Comparison of ENCODE assay signal across 31 cellular contexts in genomic region chr17:42647778-42648177, GRCh38. TPM values are rescaled to one million over a fixed set of nuclear protein-coding genes. Genes with fewer than 3 reads are reported as not detected.
A peak's percentile ranks its signal among the peaks of the same experiment; 100 is the strongest.
DNase-seq lines count a peak whose midpoint lies in the region; ATAC-seq, FAIRE-seq and TF ChIP-seq lines count a peak whose summit lies in the region.
"Had no signal": no experiment of that assay in that cellular context is flagged by ENCODE, and none has a peak within 500 bp of the region (broad histone marks: within the 10 kb centered on the region; RNA-seq: fewer than 3 reads in every experiment).

No MANE protein-coding gene starts in this region.

- no peak for TF ChIP-seq RAD21 in K562 (CRISPR knock-in tag; conservative IDR thresholded peaks at IDR 0.05 in 1 of 2, IDR thresholded peaks at IDR 0.05 in 1 of 2)

- BruUV-seq in K562 (replicated peaks; lab: Mats Ljungman, UMichigan): no TSS peak

- H3K36me3 Mint-ChIP-seq in activated CD4-positive, alpha-beta T cell treated with anti-CD3 and anti-CD28 coated beads for 36 hours (ENCODE audit: low read depth): no peaks in the 10 kb centered on the region
- H3K36me3 Mint-ChIP-seq: activated naive CD8-positive, alpha-beta T cell treated with anti-CD3 and anti-CD28 coated beads for 36 hours had no signal

- no peak for TF ChIP-seq CTCF in K562 (IDR thresholded peaks at IDR 0.05 in 2 of 3, conservative IDR thresholded peaks at IDR 0.05 in 1 of 3; ENCODE audit: insufficient read depth in 2 of 3, low read depth in 1 of 3, low read length in 3 of 3)
- TF ChIP-seq CTCF in osteoblast (IDR thresholded peaks at IDR 0.05; ENCODE audit: extremely low read depth, low read depth, low read length): no peak

- no peaks in the 10 kb centered on the region for H3K9me3 Mint-ChIP-seq in activated CD4-positive, alpha-beta T cell treated with anti-CD3 and anti-CD28 coated beads for 36 hours (ENCODE audit: low read depth)
- H3K9me3 Mint-ChIP-seq: activated naive CD8-positive, alpha-beta T cell treated with anti-CD3 and anti-CD28 coated beads for 36 hours; dendritic cell treated with granulocyte-macrophage colony-stimulating factor and Interleukin-4, amounts not matched to agents 40 ng/mL and 50 ng/mL, for 4 days had no signal

- POLR2A ChIA-PET in K562 (lab: Yijun Ruan, JAX): interaction anchor here (1.5 to 1.6 kb wide), 3 partner anchors 13 to 24 kb away, joined by 4 to 5 read pairs (median 4); no protein-coding TSS in a partner anchor
- POLR2A ChIA-PET in activated CD4-positive, alpha-beta T cell treated with anti-CD3 and anti-CD28 coated beads for 36 hours (lab: Charles Lee): no interaction called here

- no peak for TF ChIP-seq POLR2A in K562 (conservative IDR thresholded peaks at IDR 0.05)

- H3K27ac ChIP-seq in K562 (ENCODE audit: extremely low read depth, low read depth, low read length) (no peak overlapping the region), osteoblast (ENCODE audit: low read depth, low read length) (no peak overlapping the region)
- H3K27ac ChIP-seq: gastroesophageal sphincter, HL-60, lower lobe of right lung, SJSA1, skin epidermis, suprapubic skin had no signal

- no peaks in the 10 kb centered on the region for H3K9me1 ChIP-seq in K562 (ENCODE audit: control insufficient read depth, insufficient read depth, low read length)

- TF ChIP-seq EP300 in K562 (IDR thresholded peaks at IDR 0.05; ENCODE audit: low read length): no peak

- H4K20me1 ChIP-seq in K562 (replicated peaks; ENCODE audit: control insufficient read depth, insufficient read depth, low read length): no peaks in the 10 kb centered on the region
- H4K20me1 ChIP-seq in osteoblast (ENCODE audit: insufficient read depth, low read length): no peaks in the 10 kb centered on the region

- DNase-seq in Caki2 (ENCODE audit: low read depth) (peak; percentile 25), MV-4-11 (lab: John Stamatoyannopoulos, UW) (peak; percentile 30), K562 (ENCODE audit: extremely low read depth in 1 of 4, low spot score in 3 of 4) (no peak), osteoblast (ENCODE audit: insufficient read length, low spot score, missing footprints) (peak; percentile 36), UCSD-AML1 (lab: John Stamatoyannopoulos, UW; ENCODE audit: unreplicated experiment) (no peak), NCI-H1092 (lab: John Stamatoyannopoulos, UW) (no peak)
- DNase-seq in activated CD4-positive, alpha-beta T cell treated with anti-CD3 and anti-CD28 coated beads for 36 hours: no peak
- DNase-seq: activated CD4-positive, alpha-beta T cell treated with anti-CD3 and anti-CD28 coated beads for 4 hours; activated naive CD8-positive, alpha-beta T cell treated with anti-CD3 and anti-CD28 coated beads for 36 hours; activated T-cell treated with anti-CD3 and anti-CD28 coated beads, Interleukin-2, amount 50 U/mL, for 48 hours; C1 segment of cervical spinal cord; Caco-2; central memory CD4-positive, alpha-beta T cell; DMS79 treated with DMSO at 0.1 percent for 48 hours; lower lobe of right lung; NCI-H1105 treated with DMSO at 0.1 percent for 48 hours; NCI-H2029 treated with DMSO at 0.1 percent for 48 hours; NCI-H226; stimulated activated CD4-positive, alpha-beta T cell treated with anti-CD3 and anti-CD28 coated beads, Interleukin-1b, Interleukin-23, amount 100 ng/mL, for 48 hours had no signal

- WGBS in K562 (ENCODE audit: insufficient coverage, low coverage, missing lambda C conversion rate): 56% methylated on average over 5 of the region's 5 CpGs

- FAIRE-seq in K562 (lab: Jason Lieb, UNC): no peak
- FAIRE-seq: astrocyte, endometrium, H54, keratinocyte, urothelium cell line had no signal

- H3K4me3 Mint-ChIP-seq in activated CD4-positive, alpha-beta T cell treated with anti-CD3 and anti-CD28 coated beads for 36 hours: no peak overlapping the region
- H3K4me3 Mint-ChIP-seq: activated naive CD8-positive, alpha-beta T cell treated with anti-CD3 and anti-CD28 coated beads for 36 hours; dendritic cell treated with granulocyte-macrophage colony-stimulating factor and Interleukin-4, amounts not matched to agents 40 ng/mL and 50 ng/mL, for 4 days had no signal

- no peak overlapping the region for H3K9ac ChIP-seq in K562 (ENCODE audit: insufficient read depth in 1 of 2, low read depth in 2 of 2, low read length in 2 of 2)

- H3K4me1 Mint-ChIP-seq in activated CD4-positive, alpha-beta T cell treated with anti-CD3 and anti-CD28 coated beads for 36 hours: no peaks in the 10 kb centered on the region

- H3K4me2 ChIP-seq in K562 (ENCODE audit: insufficient read depth, low read length) (no peak overlapping the region), osteoblast (ENCODE audit: insufficient read depth, low read length) (no peak overlapping the region)

- intact Hi-C loops in K562 (cut with micrococcal nuclease): no loop called here
- intact Hi-C loops in activated CD4-positive, alpha-beta T cell treated with anti-CD3 and anti-CD28 coated beads for 36 hours (cut with DNase I, micrococcal nuclease): no loop called here

- ATAC-seq in K562 (no peak; the same call in 2 of the 3 replicates), HG02970 (IDR thresholded peaks at IDR 0.05; ENCODE audit: low FRiP score, unreplicated experiment) (no peak)
- no peak for ATAC-seq in activated CD4-positive, alpha-beta T cell treated with anti-CD3 and anti-CD28 coated beads for 36 hours
- ATAC-seq: gastroesophageal sphincter, lower lobe of right lung had no signal

- in situ Hi-C loops in Caki2 (cut with HindIII; ENCODE audit: low pct_unique_long_range_greater_than_20kb, low sequenced_read_pairs) (no loop called here), K562 (cut with MboI) (no loop called here)

- CTCF ChIA-PET in K562 (lab: Yijun Ruan, JAX; ENCODE audit: low intra/inter-chr PET ratio): no interaction called here
- CTCF ChIA-PET in activated CD4-positive, alpha-beta T cell treated with anti-CD3 and anti-CD28 coated beads for 36 hours (lab: Charles Lee): interaction anchor here (0.7 kb wide), 1 partner anchor 460 kb away, joined by 3 read pairs; no protein-coding TSS in a partner anchor

- no peaks in the 10 kb centered on the region for H3K9me3 ChIP-seq in K562 (replicated peaks; ENCODE audit: control insufficient read depth, insufficient read depth, low read depth, low read length)
- no peaks in the 10 kb centered on the region for H3K9me3 ChIP-seq in osteoblast (ENCODE audit: low read depth, low read length)
- H3K9me3 ChIP-seq: Caco-2, gastroesophageal sphincter, lower lobe of right lung, SJSA1, suprapubic skin had no signal

- H3K27ac Mint-ChIP-seq in activated CD4-positive, alpha-beta T cell treated with anti-CD3 and anti-CD28 coated beads for 36 hours: no peak overlapping the region
- H3K27ac Mint-ChIP-seq: activated naive CD8-positive, alpha-beta T cell treated with anti-CD3 and anti-CD28 coated beads for 36 hours; dendritic cell treated with granulocyte-macrophage colony-stimulating factor and Interleukin-4, amounts not matched to agents 40 ng/mL and 50 ng/mL, for 4 days had no signal

- no peaks in the 10 kb centered on the region for H3K27me3 ChIP-seq in K562 (ENCODE audit: control insufficient read depth in 2 of 2, insufficient read depth in 2 of 2, low read length in 2 of 2)
- no peaks in the 10 kb centered on the region for H3K27me3 ChIP-seq in osteoblast (ENCODE audit: insufficient read depth, low read length)
- H3K27me3 ChIP-seq: gastroesophageal sphincter, suprapubic skin had no signal

- H3K27me3 Mint-ChIP-seq in activated CD4-positive, alpha-beta T cell treated with anti-CD3 and anti-CD28 coated beads for 36 hours: peaks cover 2% of the 10 kb centered on the region

- H3K79me2 ChIP-seq in K562 (ENCODE audit: control insufficient read depth, insufficient read depth, low read length): no peaks in the 10 kb centered on the region
- H3K79me2 ChIP-seq in osteoblast (ENCODE audit: insufficient read depth, low read length): no peaks in the 10 kb centered on the region

- no peak overlapping the region for H3K4me3 ChIP-seq in K562
- H3K4me3 ChIP-seq in osteoblast (ENCODE audit: insufficient read depth, low read length): no peak overlapping the region
- H3K4me3 ChIP-seq: gastroesophageal sphincter, lower lobe of right lung, SJSA1, skin epidermis, suprapubic skin had no signal

- peaks cover 0 to 4% of the 10 kb centered on the region in 2 experiments; a peak in 2 of 5 replicates for H3K4me1 ChIP-seq in K562 (replicated peaks in 1 of 2; ENCODE audit: control insufficient read depth in 2 of 2, insufficient read depth in 2 of 2, low read length in 2 of 2)
- no peaks in the 10 kb centered on the region for H3K4me1 ChIP-seq in osteoblast (ENCODE audit: insufficient read depth, low read length)
- H3K4me1 ChIP-seq: Caco-2, gastroesophageal sphincter, lower lobe of right lung, SJSA1, suprapubic skin had no signal

- H2AFZ ChIP-seq in K562 (ENCODE audit: low read depth, low read length): peak overlapping the region; percentile 48; the same call in 1 of the 2 replicates
- no peak overlapping the region for H2AFZ ChIP-seq in osteoblast (ENCODE audit: low read length)

- H3K36me3 ChIP-seq in K562 (ENCODE audit: control insufficient read depth, insufficient read depth, low read length): no peaks in the 10 kb centered on the region
- H3K36me3 ChIP-seq in osteoblast (ENCODE audit: insufficient read depth, low read length): no peaks in the 10 kb centered on the region
- H3K36me3 ChIP-seq: gastroesophageal sphincter, lower lobe of right lung, SJSA1, suprapubic skin had no signal

RNA-seq across cellular contexts. Expression of gene TUBG2, which starts 11.3 kb away (rescaled TPM):
- total RNA-seq in Caki2 (2014; rRNA removed; shearing (Covaris generic); ENCODE audit: low replicate concordance): 3.1 and 6.7 TPM in 2 replicates
- total RNA-seq in K562 (2011; cell fraction: chromatin; rRNA removed; ENCODE audit: low replicate concordance): 1.1 TPM in 1 of 2 replicates, not detected in the other
- total RNA-seq in K562 (2011; cell fraction: nucleolus; rRNA removed): 0.39 and 0.83 TPM in 2 replicates
- 0.37 TPM in 1 of 2 replicates, not detected in the other for total RNA-seq in K562 (2011; cell fraction: nucleoplasm; rRNA removed)
- total RNA-seq in K562 (2014; rRNA removed): 0.09 and 0.12 TPM in 2 replicates
- total RNA-seq in K562 (2014; rRNA removed; fragmentation: Illumina TruSeq; extraction: Trizol): not detected in 2 replicates
- total RNA-seq in K562 (2015; rRNA removed; fragmentation: Illumina TruSeq; extraction: Trizol): 0.26 and 0.29 TPM in 2 replicates
- 0.78 and 0.80 TPM in 2 replicates for total RNA-seq in K562 (2021)
- 0.21 and 0.37 TPM in 2 replicates for polyA plus RNA-seq in K562 (2011; rRNA removed)
- polyA plus RNA-seq in K562 (2011; cell fraction: cytosol; rRNA removed): 0.15 and 0.24 TPM in 2 replicates
- 0.91 and 2.0 TPM in 2 replicates for polyA plus RNA-seq in K562 (2011; cell fraction: nucleus; rRNA removed)
- polyA plus RNA-seq in K562 (2012): 0.35 and 0.40 TPM in 2 replicates
- 0.24 and 0.35 TPM in 2 replicates for polyA plus RNA-seq in K562 (2014; fragmentation: Illumina TruSeq; extraction: Trizol)
- polyA plus RNA-seq in K562 (2014; fragmentation: Nextera tagmentation; extraction: Ambion mirVana): under 1 TPM; 0.15 to 0.34 TPM
- not detected in 2 replicates for polyA plus RNA-seq in K562 (2014; rRNA removed)
- 0.11 and 0.15 TPM in 2 replicates for polyA minus RNA-seq in K562 (2011; rRNA and poly(A)+ RNA removed)
- polyA minus RNA-seq in K562 (2011; cell fraction: cytosol; rRNA and poly(A)+ RNA removed): 0.86 and 1.6 TPM in 2 replicates
- 0.33 TPM in 1 of 2 replicates, not detected in the other for polyA minus RNA-seq in K562 (2011; cell fraction: nucleus; rRNA and poly(A)+ RNA removed)
- 13.8 TPM in 2 replicates for total RNA-seq in osteoblast
- 1 to 10 TPM; 9.0 to 9.2 TPM for total RNA-seq in activated CD4-positive, alpha-beta T cell treated with anti-CD3 and anti-CD28 coated beads for 36 hours

RNA-seq across cellular contexts. Expression of gene PLEKHH3, which starts 29.0 kb away (rescaled TPM):
- 20.5 and 21.5 TPM in 2 replicates for total RNA-seq in Caki2 (2014; rRNA removed; shearing (Covaris generic); ENCODE audit: low replicate concordance)
- 23.0 and 51.2 TPM in 2 replicates for total RNA-seq in K562 (2011; cell fraction: chromatin; rRNA removed; ENCODE audit: low replicate concordance)
- 37.7 and 51.7 TPM in 2 replicates for total RNA-seq in K562 (2011; cell fraction: nucleolus; rRNA removed)
- total RNA-seq in K562 (2011; cell fraction: nucleoplasm; rRNA removed): 29.7 and 29.8 TPM in 2 replicates
- 20.6 and 28.2 TPM in 2 replicates for total RNA-seq in K562 (2014; rRNA removed)
- total RNA-seq in K562 (2014; rRNA removed; fragmentation: Illumina TruSeq; extraction: Trizol): 2.0 and 2.6 TPM in 2 replicates
- 7.5 and 7.8 TPM in 2 replicates for total RNA-seq in K562 (2015; rRNA removed; fragmentation: Illumina TruSeq; extraction: Trizol)
- total RNA-seq in K562 (2021): 32.7 and 34.5 TPM in 2 replicates
- 4.3 and 8.0 TPM in 2 replicates for polyA plus RNA-seq in K562 (2011; rRNA removed)
- 5.6 and 15.6 TPM in 2 replicates for polyA plus RNA-seq in K562 (2011; cell fraction: cytosol; rRNA removed)
- 24.8 and 51.1 TPM in 2 replicates for polyA plus RNA-seq in K562 (2011; cell fraction: nucleus; rRNA removed)
- polyA plus RNA-seq in K562 (2012): 12.5 and 25.8 TPM in 2 replicates
- polyA plus RNA-seq in K562 (2014; fragmentation: Illumina TruSeq; extraction: Trizol): 5.0 and 19.4 TPM in 2 replicates
- polyA plus RNA-seq in K562 (2014; fragmentation: Nextera tagmentation; extraction: Ambion mirVana): under 1 TPM; 0.58 to 0.80 TPM
- polyA plus RNA-seq in K562 (2014; rRNA removed): 29.0 and 31.0 TPM in 2 replicates
- 1.3 and 1.9 TPM in 2 replicates for polyA minus RNA-seq in K562 (2011; rRNA and poly(A)+ RNA removed)
- 6.6 and 8.6 TPM in 2 replicates for polyA minus RNA-seq in K562 (2011; cell fraction: cytosol; rRNA and poly(A)+ RNA removed)
- 7.0 and 12.1 TPM in 2 replicates for polyA minus RNA-seq in K562 (2011; cell fraction: nucleus; rRNA and poly(A)+ RNA removed)
- total RNA-seq in osteoblast: 14.7 and 19.9 TPM in 2 replicates
- under 1 TPM; 0.73 to 0.97 TPM for total RNA-seq in activated CD4-positive, alpha-beta T cell treated with anti-CD3 and anti-CD28 coated beads for 36 hours

RNA-seq across cellular contexts. Expression of gene CCR10, which starts 33.9 kb away (rescaled TPM):
- not detected in 2 replicates for total RNA-seq in Caki2 (2014; rRNA removed; shearing (Covaris generic); ENCODE audit: low replicate concordance)
- 0.77 and 2.7 TPM in 2 replicates for total RNA-seq in K562 (2011; cell fraction: chromatin; rRNA removed; ENCODE audit: low replicate concordance)
- 4.5 TPM in 2 replicates for total RNA-seq in K562 (2011; cell fraction: nucleolus; rRNA removed)
- total RNA-seq in K562 (2011; cell fraction: nucleoplasm; rRNA removed): 1.8 and 2.3 TPM in 2 replicates
- 2.5 and 3.6 TPM in 2 replicates for total RNA-seq in K562 (2014; rRNA removed)
- total RNA-seq in K562 (2014; rRNA removed; fragmentation: Illumina TruSeq; extraction: Trizol): 0.18 and 0.19 TPM in 2 replicates
- 0.58 and 0.68 TPM in 2 replicates for total RNA-seq in K562 (2015; rRNA removed; fragmentation: Illumina TruSeq; extraction: Trizol)
- total RNA-seq in K562 (2021): 4.0 and 4.8 TPM in 2 replicates
- 0.82 and 3.6 TPM in 2 replicates for polyA plus RNA-seq in K562 (2011; rRNA removed)
- 6.0 and 7.2 TPM in 2 replicates for polyA plus RNA-seq in K562 (2011; cell fraction: cytosol; rRNA removed)
- polyA plus RNA-seq in K562 (2011; cell fraction: nucleus; rRNA removed): 7.7 and 10.7 TPM in 2 replicates
- 5.1 and 10.4 TPM in 2 replicates for polyA plus RNA-seq in K562 (2012)
- polyA plus RNA-seq in K562 (2014; fragmentation: Illumina TruSeq; extraction: Trizol): 0.06 and 0.28 TPM in 2 replicates
- polyA plus RNA-seq in K562 (2014; fragmentation: Nextera tagmentation; extraction: Ambion mirVana): not detected
- 3.6 and 4.3 TPM in 2 replicates for polyA plus RNA-seq in K562 (2014; rRNA removed)
- polyA minus RNA-seq in K562 (2011; rRNA and poly(A)+ RNA removed): 0.21 and 0.30 TPM in 2 replicates
- 0.86 and 4.7 TPM in 2 replicates for polyA minus RNA-seq in K562 (2011; cell fraction: cytosol; rRNA and poly(A)+ RNA removed)
- polyA minus RNA-seq in K562 (2011; cell fraction: nucleus; rRNA and poly(A)+ RNA removed): 1.9 and 5.7 TPM in 2 replicates
- total RNA-seq in osteoblast: 0.59 and 2.2 TPM in 2 replicates
- total RNA-seq in activated CD4-positive, alpha-beta T cell treated with anti-CD3 and anti-CD28 coated beads for 36 hours: under 1 TPM; 0.18 to 0.37 TPM
- total RNA-seq: SJSA1 had no signal

RNA-seq across cellular contexts. Expression of gene CNTNAP1, which starts 34.6 kb away (rescaled TPM):
- total RNA-seq in Caki2 (2014; rRNA removed; shearing (Covaris generic); ENCODE audit: low replicate concordance): 2.0 and 3.2 TPM in 2 replicates
- total RNA-seq in K562 (2011; cell fraction: chromatin; rRNA removed; ENCODE audit: low replicate concordance): 14.6 and 22.8 TPM in 2 replicates
- total RNA-seq in K562 (2011; cell fraction: nucleolus; rRNA removed): 8.8 and 9.7 TPM in 2 replicates
- 7.5 and 8.7 TPM in 2 replicates for total RNA-seq in K562 (2011; cell fraction: nucleoplasm; rRNA removed)
- 0.14 and 0.41 TPM in 2 replicates for total RNA-seq in K562 (2014; rRNA removed)
- 0.29 and 0.33 TPM in 2 replicates for total RNA-seq in K562 (2014; rRNA removed; fragmentation: Illumina TruSeq; extraction: Trizol)
- 0.38 and 0.62 TPM in 2 replicates for total RNA-seq in K562 (2015; rRNA removed; fragmentation: Illumina TruSeq; extraction: Trizol)
- total RNA-seq in K562 (2021): 1.5 and 1.8 TPM in 2 replicates
- polyA plus RNA-seq in K562 (2011; rRNA removed): 1.0 and 2.8 TPM in 2 replicates
- 1.3 and 2.0 TPM in 2 replicates for polyA plus RNA-seq in K562 (2011; cell fraction: cytosol; rRNA removed)
- 17.0 and 22.4 TPM in 2 replicates for polyA plus RNA-seq in K562 (2011; cell fraction: nucleus; rRNA removed)
- polyA plus RNA-seq in K562 (2012): 1.5 and 4.8 TPM in 2 replicates
- 0.89 and 1.4 TPM in 2 replicates for polyA plus RNA-seq in K562 (2014; fragmentation: Illumina TruSeq; extraction: Trizol)
- polyA plus RNA-seq in K562 (2014; fragmentation: Nextera tagmentation; extraction: Ambion mirVana): under 1 TPM; 0.10 to 0.17 TPM
- polyA plus RNA-seq in K562 (2014; rRNA removed): 1.6 and 1.8 TPM in 2 replicates
- 0.35 and 0.45 TPM in 2 replicates for polyA minus RNA-seq in K562 (2011; rRNA and poly(A)+ RNA removed)
- 0.19 and 0.36 TPM in 2 replicates for polyA minus RNA-seq in K562 (2011; cell fraction: cytosol; rRNA and poly(A)+ RNA removed)
- 1.8 and 3.6 TPM in 2 replicates for polyA minus RNA-seq in K562 (2011; cell fraction: nucleus; rRNA and poly(A)+ RNA removed)
- 18.6 and 19.2 TPM in 2 replicates for total RNA-seq in osteoblast
- total RNA-seq in activated CD4-positive, alpha-beta T cell treated with anti-CD3 and anti-CD28 coated beads for 36 hours: 1 to 10 TPM; 1.2 to 1.4 TPM

RNA-seq across cellular contexts. Expression of gene TUBG1, which starts 38.3 kb away (rescaled TPM):
- 74.8 and 76.6 TPM in 2 replicates for total RNA-seq in Caki2 (2014; rRNA removed; shearing (Covaris generic); ENCODE audit: low replicate concordance)
- total RNA-seq in K562 (2011; cell fraction: chromatin; rRNA removed; ENCODE audit: low replicate concordance): 35.3 and 79.8 TPM in 2 replicates
- total RNA-seq in K562 (2011; cell fraction: nucleolus; rRNA removed): 46.3 and 58.9 TPM in 2 replicates
- 54.0 and 66.2 TPM in 2 replicates for total RNA-seq in K562 (2011; cell fraction: nucleoplasm; rRNA removed)
- total RNA-seq in K562 (2014; rRNA removed) (89.5 and 116 TPM in 2 replicates), K562 (2014; rRNA removed; fragmentation: Illumina TruSeq; extraction: Trizol) (33.7 and 40.1 TPM in 2 replicates), K562 (2015; rRNA removed; fragmentation: Illumina TruSeq; extraction: Trizol) (64.4 and 65.4 TPM in 2 replicates), K562 (2021) (115 and 117 TPM in 2 replicates), osteoblast (19.2 and 20.3 TPM in 2 replicates)
- polyA plus RNA-seq in K562 (2011; rRNA removed) (46.1 and 46.9 TPM in 2 replicates), K562 (2014; fragmentation: Illumina TruSeq; extraction: Trizol) (147 and 163 TPM in 2 replicates), K562 (2014; fragmentation: Nextera tagmentation; extraction: Ambion mirVana) (10 to 100 TPM; 33.1 to 66.0 TPM), K562 (2014; rRNA removed) (68.3 and 77.8 TPM in 2 replicates)
- polyA plus RNA-seq in K562 (2011; cell fraction: cytosol; rRNA removed): 94.0 and 218 TPM in 2 replicates
- polyA plus RNA-seq in K562 (2011; cell fraction: nucleus; rRNA removed): 89.8 and 181 TPM in 2 replicates
- 117 and 186 TPM in 2 replicates for polyA plus RNA-seq in K562 (2012)
- polyA minus RNA-seq in K562 (2011; rRNA and poly(A)+ RNA removed): 28.6 and 72.5 TPM in 2 replicates
- 53.4 and 81.5 TPM in 2 replicates for polyA minus RNA-seq in K562 (2011; cell fraction: cytosol; rRNA and poly(A)+ RNA removed)
- 30.7 and 31.3 TPM in 2 replicates for polyA minus RNA-seq in K562 (2011; cell fraction: nucleus; rRNA and poly(A)+ RNA removed)
- 100 to 1,000 TPM in 1 of 2 experiments, 10 to 100 TPM in 1; 76.1 to 102 TPM for total RNA-seq in activated CD4-positive, alpha-beta T cell treated with anti-CD3 and anti-CD28 coated beads for 36 hours

Comparison
In these comparisons a context has a peak if more than half of its experiments do, and no peak if none do; other contexts are left out.
1. DNase-seq: peak in Caki2 (single experiment), MV-4-11 (single experiment) and osteoblast (single experiment); none in K562 (0 of 4), UCSD-AML1 (single experiment), activated CD4-positive, alpha-beta T cell treated with anti-CD3 and anti-CD28 coated beads for 36 hours (single experiment) and NCI-H1092 (single experiment).